ENCODE assay signal across 1 cellular context in the genomic region with DNA sequence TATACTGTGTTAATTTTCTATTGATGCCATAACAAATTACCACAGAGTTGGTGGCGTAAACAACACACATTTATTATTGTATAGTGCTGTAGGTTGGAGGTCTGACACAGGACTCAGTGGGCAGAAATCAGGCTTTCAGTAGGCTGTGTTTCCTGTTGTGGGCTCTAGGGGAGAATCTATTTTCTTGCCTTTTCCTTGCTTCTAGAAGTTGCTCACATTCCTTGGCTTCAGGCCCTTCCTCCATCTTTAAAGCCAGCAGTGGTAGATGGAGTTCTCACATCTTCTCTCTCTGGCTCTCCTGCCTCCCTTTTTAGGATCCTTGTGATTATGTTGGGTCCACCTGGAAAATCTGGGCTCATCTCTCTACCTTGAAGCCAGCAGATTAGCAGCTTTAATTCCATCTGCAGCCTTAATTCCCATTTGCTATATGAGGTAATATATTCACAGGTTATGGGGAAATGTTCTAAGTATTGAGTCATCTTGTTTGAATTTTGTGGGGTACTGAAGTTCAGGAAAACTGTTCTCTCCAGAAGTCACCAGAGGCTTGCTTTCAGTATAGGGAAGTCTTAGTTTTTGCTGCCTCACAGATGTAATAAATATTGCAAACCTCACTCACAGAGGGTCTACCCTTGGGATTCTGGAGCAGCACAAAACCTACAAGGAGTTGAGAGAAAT.
TF ChIP-seq lines count a peak whose summit lies in the region.

No MANE protein-coding gene starts in this region.

TF ChIP-seq in endothelial cell of umbilical vein, 7 proteins besides CTCF, POLR2A, EP300 and RAD21:
- TF ChIP-seq EZH2 (IDR thresholded peaks at IDR 0.05; ENCODE audit: borderline replicate concordance, low read depth, low read length, severe bottlenecking) (no peak), GATA2 (IDR thresholded peaks at IDR 0.05; ENCODE audit: insufficient read depth, insufficient read length, low read depth, low read length) (no peak), POLR2AphosphoS5 (IDR thresholded peaks at IDR 0.05; ENCODE audit: insufficient read depth, low read depth, low read length) (no peak), JUN (IDR thresholded peaks at IDR 0.05; ENCODE audit: borderline replicate concordance, insufficient read depth, insufficient read length, low read depth) (no peak), FOS (IDR thresholded peaks at IDR 0.05; ENCODE audit: borderline replicate concordance, insufficient read depth, low read length) (no peak), MYC (IDR thresholded peaks at IDR 0.05; ENCODE audit: low read depth, low read length) (no peak)
- TF ChIP-seq, protein P1, sequence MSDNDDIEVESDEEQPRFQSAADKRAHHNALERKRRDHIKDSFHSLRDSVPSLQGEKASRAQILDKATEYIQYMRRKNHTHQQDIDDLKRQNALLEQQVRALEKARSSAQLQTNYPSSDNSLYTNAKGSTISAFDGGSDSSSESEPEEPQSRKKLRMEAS (IDR thresholded peaks at IDR 0.05; ENCODE audit: insufficient read depth, insufficient read length) = no peak
TF ChIP-seq in endothelial cell of umbilical vein: peak in this region for 0.
